1 cellular context compared by ENCODE assay signal in the genomic region with DNA sequence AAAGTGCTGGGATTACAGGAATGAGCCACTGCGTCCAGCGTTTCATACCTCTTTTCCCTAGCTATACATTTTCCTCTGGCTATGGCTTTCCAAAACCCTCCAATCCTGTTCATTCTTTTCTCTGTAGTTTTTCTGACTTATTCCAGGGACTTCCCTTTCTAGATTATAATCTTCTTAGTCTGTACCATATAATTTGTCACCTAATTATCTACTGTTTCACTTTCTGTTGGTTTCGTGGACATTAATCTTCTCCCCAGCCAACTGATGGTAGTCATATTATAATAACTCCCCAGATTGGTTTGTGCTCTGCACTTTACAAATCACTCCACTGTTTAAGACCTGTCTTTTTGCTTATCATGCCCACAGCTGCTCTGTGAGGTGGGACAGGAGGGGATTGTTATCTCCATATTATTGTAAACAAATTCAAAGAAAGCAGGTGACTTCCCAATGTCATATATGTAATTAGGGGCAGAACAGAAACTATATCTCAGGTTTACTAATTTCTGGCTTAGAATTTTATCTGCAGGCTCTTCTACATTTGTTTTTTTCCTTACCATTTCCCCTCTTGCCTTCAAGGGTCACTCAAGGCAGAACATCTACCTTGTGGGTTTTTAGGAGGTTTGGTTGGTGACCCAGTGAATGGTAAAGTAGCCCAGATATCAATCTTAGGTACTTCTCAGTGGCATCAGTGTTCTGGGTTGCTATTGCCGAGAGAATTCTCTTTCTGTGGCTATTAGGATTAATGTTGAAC.
TF ChIP-seq lines count a peak whose summit lies in the region.

No MANE protein-coding gene starts in this region.

TF ChIP-seq in GM12878, 131 proteins besides CTCF, POLR2A, EP300 and RAD21 (continued from another document and continues in another):
- TF ChIP-seq SKIL (IDR thresholded peaks at IDR 0.05; ENCODE audit: low read depth, poor library complexity, severe bottlenecking) (peak; percentile 71), CBX5 (IDR thresholded peaks at IDR 0.05; ENCODE audit: low read depth) (no peak), FOXM1 (IDR thresholded peaks at IDR 0.05; ENCODE audit: low read depth, low read length) (peak; percentile 63), KLF5 (IDR thresholded peaks at IDR 0.05; ENCODE audit: partially characterized antibody) (peak; percentile 27), FOXK2 (IDR thresholded peaks at IDR 0.05) (no peak), ETV6 (conservative IDR thresholded peaks at IDR 0.05 in 1 of 2, IDR thresholded peaks at IDR 0.05 in 1 of 2; ENCODE audit: borderline replicate concordance in 1 of 2, low read depth in 1 of 2) (no peak; a peak in 1 of 4 replicates), STAT1 (conservative IDR thresholded peaks at IDR 0.05) (no peak), EED (IDR thresholded peaks at IDR 0.05; ENCODE audit: low read depth) (no peak), REST (IDR thresholded peaks at IDR 0.05; ENCODE audit: low read depth, low read length) (no peak), ZBTB11 (CRISPR knock-in tag; IDR thresholded peaks at IDR 0.05) (no peak), RUNX3 (IDR thresholded peaks at IDR 0.05; ENCODE audit: low read length) (peak; percentile 30), ZZZ3 (IDR thresholded peaks at IDR 0.05; ENCODE audit: control insufficient read depth, insufficient read length, low read depth) (no peak), ASH2L (IDR thresholded peaks at IDR 0.05; ENCODE audit: borderline replicate concordance, low read depth) (no peak), SPI1 (IDR thresholded peaks at IDR 0.05; ENCODE audit: borderline replicate concordance, insufficient read depth, low read depth, low read length) (peak; percentile 28; the same call in 1 of the 2 replicates), ZNF207 (IDR thresholded peaks at IDR 0.05; ENCODE audit: borderline replicate concordance) (peak; percentile 29; the same call in 1 of the 2 replicates), BMI1 (IDR thresholded peaks at IDR 0.05; ENCODE audit: borderline replicate concordance) (no peak; the same call in 1 of the 2 replicates), SP1 (IDR thresholded peaks at IDR 0.05; ENCODE audit: low read depth, low read length) (no peak), NR2C1 (IDR thresholded peaks at IDR 0.05) (no peak; the same call in 1 of the 2 replicates), ZNF274 (IDR thresholded peaks at IDR 0.05; ENCODE audit: insufficient read depth, insufficient read length) (no peak), IRF5 (IDR thresholded peaks at IDR 0.05; ENCODE audit: borderline replicate concordance) (no peak), MXI1 (IDR thresholded peaks at IDR 0.05; ENCODE audit: low read depth, low read length) (no peak; the same call in 1 of the 2 replicates), CHD2 (IDR thresholded peaks at IDR 0.05; ENCODE audit: borderline replicate concordance, low read depth, low read length) (no peak), ZNF622 (IDR thresholded peaks at IDR 0.05) (no peak), NR2C2 (IDR thresholded peaks at IDR 0.05; ENCODE audit: borderline replicate concordance, control insufficient read depth, insufficient read length, low read depth) (no peak), SREBF1 (IDR thresholded peaks at IDR 0.05; ENCODE audit: low read length) (no peak), NFIC (IDR thresholded peaks at IDR 0.05; ENCODE audit: low read depth, low read length) (peak; percentile 66; the same call in 1 of the 2 replicates), TAF1 (IDR thresholded peaks at IDR 0.05; ENCODE audit: borderline replicate concordance, low read depth, low read length) (no peak), ZNF384 (IDR thresholded peaks at IDR 0.05; ENCODE audit: borderline replicate concordance, low read depth, low read length) (no peak; the same call in 1 of the 2 replicates), E4F1 (IDR thresholded peaks at IDR 0.05; ENCODE audit: borderline replicate concordance, partially characterized antibody) (no peak), BHLHE40 (IDR thresholded peaks at IDR 0.05; ENCODE audit: borderline replicate concordance in 1 of 2, low read depth in 2 of 2, low read length in 1 of 2) (peak; percentile 60 to 69; a peak in 2 of 4 replicates), SMAD5 (IDR thresholded peaks at IDR 0.05; ENCODE audit: low read depth) (no peak), ZNF592 (IDR thresholded peaks at IDR 0.05) (no peak)
- TF ChIP-seq, protein P1, sequence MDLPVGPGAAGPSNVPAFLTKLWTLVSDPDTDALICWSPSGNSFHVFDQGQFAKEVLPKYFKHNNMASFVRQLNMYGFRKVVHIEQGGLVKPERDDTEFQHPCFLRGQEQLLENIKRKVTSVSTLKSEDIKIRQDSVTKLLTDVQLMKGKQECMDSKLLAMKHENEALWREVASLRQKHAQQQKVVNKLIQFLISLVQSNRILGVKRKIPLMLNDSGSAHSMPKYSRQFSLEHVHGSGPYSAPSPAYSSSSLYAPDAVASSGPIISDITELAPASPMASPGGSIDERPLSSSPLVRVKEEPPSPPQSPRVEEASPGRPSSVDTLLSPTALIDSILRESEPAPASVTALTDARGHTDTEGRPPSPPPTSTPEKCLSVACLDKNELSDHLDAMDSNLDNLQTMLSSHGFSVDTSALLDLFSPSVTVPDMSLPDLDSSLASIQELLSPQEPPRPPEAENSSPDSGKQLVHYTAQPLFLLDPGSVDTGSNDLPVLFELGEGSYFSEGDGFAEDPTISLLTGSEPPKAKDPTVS (IDR thresholded peaks at IDR 0.05; ENCODE audit: low read depth, low read length), result no peak
- TF ChIP-seq, protein P2, sequence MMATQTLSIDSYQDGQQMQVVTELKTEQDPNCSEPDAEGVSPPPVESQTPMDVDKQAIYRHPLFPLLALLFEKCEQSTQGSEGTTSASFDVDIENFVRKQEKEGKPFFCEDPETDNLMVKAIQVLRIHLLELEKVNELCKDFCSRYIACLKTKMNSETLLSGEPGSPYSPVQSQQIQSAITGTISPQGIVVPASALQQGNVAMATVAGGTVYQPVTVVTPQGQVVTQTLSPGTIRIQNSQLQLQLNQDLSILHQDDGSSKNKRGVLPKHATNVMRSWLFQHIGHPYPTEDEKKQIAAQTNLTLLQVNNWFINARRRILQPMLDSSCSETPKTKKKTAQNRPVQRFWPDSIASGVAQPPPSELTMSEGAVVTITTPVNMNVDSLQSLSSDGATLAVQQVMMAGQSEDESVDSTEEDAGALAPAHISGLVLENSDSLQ (IDR thresholded peaks at IDR 0.05), result peak; percentile 90
